Comparison of ENCODE assay signal across 1 cellular context in the genomic region with DNA sequence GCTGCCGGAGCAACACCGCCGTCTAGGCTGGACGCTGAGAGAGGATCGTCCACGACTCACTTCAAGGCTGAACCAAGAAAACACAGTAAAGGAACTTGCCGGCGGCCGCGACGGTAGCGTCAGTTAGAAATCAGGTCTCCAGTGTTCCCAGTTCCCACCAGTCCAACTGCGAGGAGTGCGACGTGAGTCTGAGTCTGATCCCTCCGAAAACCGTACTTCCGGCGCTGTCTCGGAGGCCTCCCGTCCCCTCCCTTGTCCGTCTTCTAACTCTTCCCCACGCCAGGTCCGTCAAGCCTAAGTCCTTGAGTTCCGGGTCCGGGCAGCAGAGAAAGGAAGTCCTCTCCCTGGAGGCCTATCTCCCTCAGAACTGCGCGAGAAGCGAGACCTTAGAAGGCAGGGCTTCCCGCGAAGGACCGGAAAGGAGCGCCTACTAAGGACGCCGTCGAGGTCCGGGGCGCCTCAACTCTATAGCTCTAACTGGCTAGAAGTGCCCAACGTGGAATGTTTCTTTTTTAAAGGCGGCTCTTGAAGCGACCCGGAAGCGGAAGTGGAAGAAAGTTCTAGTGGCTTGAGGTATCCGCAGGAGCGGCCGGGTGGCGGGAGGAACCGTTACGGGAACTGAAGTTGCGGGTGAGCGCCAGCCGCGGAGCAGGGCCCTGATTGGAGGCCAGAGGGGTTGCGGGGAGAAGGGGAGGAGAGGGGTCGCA.
TF ChIP-seq lines count a peak whose summit lies in the region.

A gene with protein sequence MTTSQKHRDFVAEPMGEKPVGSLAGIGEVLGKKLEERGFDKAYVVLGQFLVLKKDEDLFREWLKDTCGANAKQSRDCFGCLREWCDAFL (plus strand): TSS at position 563 of the 707 bp plus-strand sequence. CDS start 748 bp downstream, outside the sequence.
A gene with protein sequence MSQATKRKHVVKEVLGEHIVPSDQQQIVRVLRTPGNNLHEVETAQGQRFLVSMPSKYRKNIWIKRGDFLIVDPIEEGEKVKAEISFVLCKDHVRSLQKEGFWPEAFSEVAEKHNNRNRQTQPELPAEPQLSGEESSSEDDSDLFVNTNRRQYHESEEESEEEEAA (minus strand): TSS at position 217 of the 707 bp plus-strand sequence. CDS start 1,768 bp downstream, outside the sequence.

TF ChIP-seq in K562, 482 proteins besides CTCF, POLR2A, EP300 and RAD21 (continued from another document and continues in another):
- TF ChIP-seq, protein P1, sequence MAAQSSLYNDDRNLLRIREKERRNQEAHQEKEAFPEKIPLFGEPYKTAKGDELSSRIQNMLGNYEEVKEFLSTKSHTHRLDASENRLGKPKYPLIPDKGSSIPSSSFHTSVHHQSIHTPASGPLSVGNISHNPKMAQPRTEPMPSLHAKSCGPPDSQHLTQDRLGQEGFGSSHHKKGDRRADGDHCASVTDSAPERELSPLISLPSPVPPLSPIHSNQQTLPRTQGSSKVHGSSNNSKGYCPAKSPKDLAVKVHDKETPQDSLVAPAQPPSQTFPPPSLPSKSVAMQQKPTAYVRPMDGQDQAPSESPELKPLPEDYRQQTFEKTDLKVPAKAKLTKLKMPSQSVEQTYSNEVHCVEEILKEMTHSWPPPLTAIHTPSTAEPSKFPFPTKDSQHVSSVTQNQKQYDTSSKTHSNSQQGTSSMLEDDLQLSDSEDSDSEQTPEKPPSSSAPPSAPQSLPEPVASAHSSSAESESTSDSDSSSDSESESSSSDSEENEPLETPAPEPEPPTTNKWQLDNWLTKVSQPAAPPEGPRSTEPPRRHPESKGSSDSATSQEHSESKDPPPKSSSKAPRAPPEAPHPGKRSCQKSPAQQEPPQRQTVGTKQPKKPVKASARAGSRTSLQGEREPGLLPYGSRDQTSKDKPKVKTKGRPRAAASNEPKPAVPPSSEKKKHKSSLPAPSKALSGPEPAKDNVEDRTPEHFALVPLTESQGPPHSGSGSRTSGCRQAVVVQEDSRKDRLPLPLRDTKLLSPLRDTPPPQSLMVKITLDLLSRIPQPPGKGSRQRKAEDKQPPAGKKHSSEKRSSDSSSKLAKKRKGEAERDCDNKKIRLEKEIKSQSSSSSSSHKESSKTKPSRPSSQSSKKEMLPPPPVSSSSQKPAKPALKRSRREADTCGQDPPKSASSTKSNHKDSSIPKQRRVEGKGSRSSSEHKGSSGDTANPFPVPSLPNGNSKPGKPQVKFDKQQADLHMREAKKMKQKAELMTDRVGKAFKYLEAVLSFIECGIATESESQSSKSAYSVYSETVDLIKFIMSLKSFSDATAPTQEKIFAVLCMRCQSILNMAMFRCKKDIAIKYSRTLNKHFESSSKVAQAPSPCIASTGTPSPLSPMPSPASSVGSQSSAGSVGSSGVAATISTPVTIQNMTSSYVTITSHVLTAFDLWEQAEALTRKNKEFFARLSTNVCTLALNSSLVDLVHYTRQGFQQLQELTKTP (IDR thresholded peaks at IDR 0.05; ENCODE audit: low read depth in 1 of 2, partially characterized antibody in 2 of 2): peak; percentile 57 to 92
- TF ChIP-seq CREM (IDR thresholded peaks at IDR 0.05; ENCODE audit: low read depth): peak; percentile 90
- no peak for TF ChIP-seq CBX2 (IDR thresholded peaks at IDR 0.05; ENCODE audit: insufficient read depth, low read length, poor library complexity, severe bottlenecking)
- TF ChIP-seq ATF4 (CRISPR knock-in tag; IDR thresholded peaks at IDR 0.05): no peak
- no peak for TF ChIP-seq DACH1 (IDR thresholded peaks at IDR 0.05; ENCODE audit: partially characterized antibody)
- no peak; the same call in 1 of the 2 replicates for TF ChIP-seq ZNF707 (CRISPR knock-in tag; conservative IDR thresholded peaks at IDR 0.05)
- no peak for TF ChIP-seq ZNF408 (CRISPR knock-in tag; IDR thresholded peaks at IDR 0.05; ENCODE audit: low read depth)
- TF ChIP-seq ZNF253 (CRISPR knock-in tag; conservative IDR thresholded peaks at IDR 0.05): no peak
- TF ChIP-seq ZNF431 (CRISPR knock-in tag; IDR thresholded peaks at IDR 0.05): peak; percentile 79; the same call in 1 of the 2 replicates
- no peak for TF ChIP-seq ZBTB49 (CRISPR knock-in tag; IDR thresholded peaks at IDR 0.05; ENCODE audit: borderline replicate concordance)
- TF ChIP-seq FOS (IDR thresholded peaks at IDR 0.05; ENCODE audit: extremely low read depth, insufficient read length): no peak
- TF ChIP-seq NFE2L1 (tag; IDR thresholded peaks at IDR 0.05; ENCODE audit: borderline replicate concordance, low read depth): no peak
- no peak for TF ChIP-seq SP2 (IDR thresholded peaks at IDR 0.05; ENCODE audit: extremely low read depth, low read depth, low read length, poor library complexity, severe bottlenecking)
- no peak for TF ChIP-seq TARDBP (IDR thresholded peaks at IDR 0.05)
- TF ChIP-seq, protein P2, sequence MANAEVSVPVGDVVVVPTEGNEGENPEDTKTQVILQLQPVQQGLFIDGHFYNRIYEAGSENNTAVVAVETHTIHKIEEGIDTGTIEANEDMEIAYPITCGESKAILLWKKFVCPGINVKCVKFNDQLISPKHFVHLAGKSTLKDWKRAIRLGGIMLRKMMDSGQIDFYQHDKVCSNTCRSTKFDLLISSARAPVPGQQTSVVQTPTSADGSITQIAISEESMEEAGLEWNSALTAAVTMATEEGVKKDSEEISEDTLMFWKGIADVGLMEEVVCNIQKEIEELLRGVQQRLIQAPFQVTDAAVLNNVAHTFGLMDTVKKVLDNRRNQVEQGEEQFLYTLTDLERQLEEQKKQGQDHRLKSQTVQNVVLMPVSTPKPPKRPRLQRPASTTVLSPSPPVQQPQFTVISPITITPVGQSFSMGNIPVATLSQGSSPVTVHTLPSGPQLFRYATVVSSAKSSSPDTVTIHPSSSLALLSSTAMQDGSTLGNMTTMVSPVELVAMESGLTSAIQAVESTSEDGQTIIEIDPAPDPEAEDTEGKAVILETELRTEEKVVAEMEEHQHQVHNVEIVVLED (CRISPR knock-in tag; IDR thresholded peaks at IDR 0.05): peak; percentile 78
- TF ChIP-seq RUNX1 (IDR thresholded peaks at IDR 0.05; ENCODE audit: low read depth): peak; percentile 64; the same call in 1 of the 2 replicates
- TF ChIP-seq, protein P3, sequence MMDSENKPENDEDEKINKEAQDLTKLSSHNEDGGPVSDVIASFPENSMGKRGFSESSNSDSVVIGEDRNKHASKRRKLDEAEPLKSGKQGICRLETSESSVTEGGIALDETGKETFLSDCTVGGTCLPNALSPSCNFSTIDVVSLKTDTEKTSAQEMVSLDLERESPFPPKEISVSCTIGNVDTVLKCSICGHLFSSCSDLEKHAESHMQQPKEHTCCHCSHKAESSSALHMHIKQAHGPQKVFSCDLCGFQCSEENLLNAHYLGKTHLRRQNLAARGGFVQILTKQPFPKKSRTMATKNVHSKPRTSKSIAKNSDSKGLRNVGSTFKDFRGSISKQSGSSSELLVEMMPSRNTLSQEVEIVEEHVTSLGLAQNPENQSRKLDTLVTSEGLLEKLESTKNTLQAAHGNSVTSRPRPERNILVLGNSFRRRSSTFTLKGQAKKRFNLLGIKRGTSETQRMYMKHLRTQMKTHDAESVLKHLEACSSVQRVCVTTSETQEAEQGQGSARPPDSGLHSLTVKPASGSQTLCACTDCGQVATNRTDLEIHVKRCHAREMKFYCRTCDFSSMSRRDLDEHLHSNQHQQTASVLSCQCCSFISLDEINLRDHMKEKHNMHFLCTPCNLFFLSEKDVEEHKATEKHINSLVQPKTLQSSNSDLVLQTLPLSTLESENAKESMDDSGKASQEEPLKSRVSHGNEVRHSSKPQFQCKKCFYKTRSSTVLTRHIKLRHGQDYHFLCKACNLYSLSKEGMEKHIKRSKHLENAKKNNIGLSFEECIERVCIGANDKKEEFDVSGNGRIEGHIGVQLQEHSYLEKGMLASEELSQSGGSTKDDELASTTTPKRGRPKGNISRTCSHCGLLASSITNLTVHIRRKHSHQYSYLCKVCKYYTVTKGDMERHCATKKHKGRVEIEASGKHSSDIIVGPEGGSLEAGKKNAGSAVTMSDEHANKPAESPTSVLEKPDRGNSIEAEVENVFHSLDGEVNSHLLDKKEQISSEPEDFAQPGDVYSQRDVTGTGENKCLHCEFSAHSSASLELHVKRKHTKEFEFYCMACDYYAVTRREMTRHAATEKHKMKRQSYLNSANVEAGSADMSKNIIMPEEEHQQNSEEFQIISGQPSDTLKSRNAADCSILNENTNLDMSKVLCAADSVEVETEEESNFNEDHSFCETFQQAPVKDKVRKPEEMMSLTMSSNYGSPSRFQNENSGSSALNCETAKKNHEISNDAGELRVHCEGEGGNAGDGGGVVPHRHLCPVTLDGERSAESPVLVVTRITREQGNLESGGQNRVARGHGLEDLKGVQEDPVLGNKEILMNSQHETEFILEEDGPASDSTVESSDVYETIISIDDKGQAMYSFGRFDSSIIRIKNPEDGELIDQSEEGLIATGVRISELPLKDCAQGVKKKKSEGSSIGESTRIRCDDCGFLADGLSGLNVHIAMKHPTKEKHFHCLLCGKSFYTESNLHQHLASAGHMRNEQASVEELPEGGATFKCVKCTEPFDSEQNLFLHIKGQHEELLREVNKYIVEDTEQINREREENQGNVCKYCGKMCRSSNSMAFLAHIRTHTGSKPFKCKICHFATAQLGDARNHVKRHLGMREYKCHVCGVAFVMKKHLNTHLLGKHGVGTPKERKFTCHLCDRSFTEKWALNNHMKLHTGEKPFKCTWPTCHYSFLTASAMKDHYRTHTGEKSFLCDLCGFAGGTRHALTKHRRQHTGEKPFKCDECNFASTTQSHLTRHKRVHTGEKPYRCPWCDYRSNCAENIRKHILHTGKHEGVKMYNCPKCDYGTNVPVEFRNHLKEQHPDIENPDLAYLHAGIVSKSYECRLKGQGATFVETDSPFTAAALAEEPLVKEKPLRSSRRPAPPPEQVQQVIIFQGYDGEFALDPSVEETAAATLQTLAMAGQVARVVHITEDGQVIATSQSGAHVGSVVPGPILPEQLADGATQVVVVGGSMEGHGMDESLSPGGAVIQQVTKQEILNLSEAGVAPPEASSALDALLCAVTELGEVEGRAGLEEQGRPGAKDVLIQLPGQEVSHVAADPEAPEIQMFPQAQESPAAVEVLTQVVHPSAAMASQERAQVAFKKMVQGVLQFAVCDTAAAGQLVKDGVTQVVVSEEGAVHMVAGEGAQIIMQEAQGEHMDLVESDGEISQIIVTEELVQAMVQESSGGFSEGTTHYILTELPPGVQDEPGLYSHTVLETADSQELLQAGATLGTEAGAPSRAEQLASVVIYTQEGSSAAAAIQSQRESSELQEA (IDR thresholded peaks at IDR 0.05; ENCODE audit: low read depth): 0 out of 2 replicates have a peak, but pooled peaks have one; percentile 51
- TF ChIP-seq FIP1L1 (IDR thresholded peaks at IDR 0.05; ENCODE audit: low read depth, low read length, poor library complexity, severe bottlenecking): peak; percentile 60
- TF ChIP-seq, protein P4, sequence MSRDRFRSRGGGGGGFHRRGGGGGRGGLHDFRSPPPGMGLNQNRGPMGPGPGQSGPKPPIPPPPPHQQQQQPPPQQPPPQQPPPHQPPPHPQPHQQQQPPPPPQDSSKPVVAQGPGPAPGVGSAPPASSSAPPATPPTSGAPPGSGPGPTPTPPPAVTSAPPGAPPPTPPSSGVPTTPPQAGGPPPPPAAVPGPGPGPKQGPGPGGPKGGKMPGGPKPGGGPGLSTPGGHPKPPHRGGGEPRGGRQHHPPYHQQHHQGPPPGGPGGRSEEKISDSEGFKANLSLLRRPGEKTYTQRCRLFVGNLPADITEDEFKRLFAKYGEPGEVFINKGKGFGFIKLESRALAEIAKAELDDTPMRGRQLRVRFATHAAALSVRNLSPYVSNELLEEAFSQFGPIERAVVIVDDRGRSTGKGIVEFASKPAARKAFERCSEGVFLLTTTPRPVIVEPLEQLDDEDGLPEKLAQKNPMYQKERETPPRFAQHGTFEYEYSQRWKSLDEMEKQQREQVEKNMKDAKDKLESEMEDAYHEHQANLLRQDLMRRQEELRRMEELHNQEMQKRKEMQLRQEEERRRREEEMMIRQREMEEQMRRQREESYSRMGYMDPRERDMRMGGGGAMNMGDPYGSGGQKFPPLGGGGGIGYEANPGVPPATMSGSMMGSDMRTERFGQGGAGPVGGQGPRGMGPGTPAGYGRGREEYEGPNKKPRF (IDR thresholded peaks at IDR 0.05; ENCODE audit: low read depth, low read length): no peak
- peak; percentile 99 for TF ChIP-seq GABPA (tag; conservative IDR thresholded peaks at IDR 0.05; ENCODE audit: low read depth)
- TF ChIP-seq ZNF551 (CRISPR knock-in tag; IDR thresholded peaks at IDR 0.05): no peak
- peak; percentile 91 for TF ChIP-seq PML (IDR thresholded peaks at IDR 0.05; ENCODE audit: low read length)
